9 cellular contexts compared by ENCODE assay signal in the genomic region with DNA sequence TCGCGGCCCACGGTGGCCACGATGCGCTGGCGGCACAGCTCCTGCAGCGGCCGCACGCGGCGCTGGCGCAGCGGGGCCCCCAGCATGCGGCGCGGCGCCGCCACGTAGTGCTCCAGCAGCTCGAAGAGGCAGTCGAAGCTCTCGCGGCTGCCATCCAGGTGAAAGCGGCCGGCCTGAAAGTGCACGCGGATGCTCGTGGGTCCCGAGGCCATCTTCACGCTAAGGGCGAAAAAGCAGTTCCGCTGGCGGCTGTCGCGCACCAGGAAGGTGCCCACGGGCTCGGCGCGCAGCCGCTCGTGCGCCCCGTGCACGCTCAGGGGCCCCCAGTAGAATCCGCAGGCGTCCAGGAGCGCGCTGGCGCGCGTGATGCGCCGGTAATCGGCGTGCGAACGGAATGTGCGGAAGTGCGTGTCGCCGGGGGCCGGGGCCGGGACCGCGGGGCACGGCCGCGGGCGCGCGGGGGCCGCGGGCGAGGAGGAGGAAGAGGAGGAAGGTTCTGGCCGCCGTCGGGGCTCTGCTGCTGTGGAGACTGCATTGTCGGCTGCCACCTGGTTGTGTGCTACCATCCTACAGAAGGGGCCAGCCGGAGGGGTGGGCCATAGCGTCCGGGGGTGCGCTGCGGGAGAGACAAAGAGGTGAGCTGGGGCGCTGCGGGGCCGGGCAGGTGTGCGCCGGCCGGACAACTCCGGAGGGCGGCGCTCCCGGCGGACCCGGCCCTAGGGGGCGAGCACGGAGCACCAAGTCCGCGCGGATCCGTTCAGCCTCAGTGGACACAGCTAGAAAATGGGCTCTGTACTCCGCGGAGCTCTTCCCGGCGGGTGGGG. TPM values are rescaled to one million over a fixed set of nuclear protein-coding genes. Genes with fewer than 3 reads are reported as not detected.
DNase-seq lines count a peak whose midpoint lies in the region; ATAC-seq and TF ChIP-seq lines count a peak whose summit lies in the region.
"Had no signal": no experiment of that assay in that cellular context is flagged by ENCODE, and none has a peak within 500 bp of the region (broad histone marks: within the 10 kb centered on the region; RNA-seq: fewer than 3 reads in every experiment).

No MANE protein-coding gene starts in this region.

- H3K4me2 ChIP-seq in DND-41 (ENCODE audit: insufficient read depth, low read length) (peak overlapping the region; percentile 93), neuronal stem cell (ENCODE audit: insufficient read depth, low read length, poor library complexity, severe bottlenecking) (peak overlapping the region; percentile 95)

- peak overlapping the region; percentile 65 to 95 for H3K4me3 ChIP-seq in DND-41 (ENCODE audit: low read depth in 1 of 2, low read length in 2 of 2)
- peak overlapping the region; percentile 50 for H3K4me3 ChIP-seq in fibroblast of mammary gland (ENCODE audit: control insufficient read depth, low read depth, low read length)
- H3K4me3 ChIP-seq in neuronal stem cell (ENCODE audit: low read length in 2 of 2): peak overlapping the region; percentile 78 to 83

- peaks cover 1% of the 10 kb centered on the region for H3K27me3 Mint-ChIP-seq in activated T-cell treated with anti-CD3 and anti-CD28 coated beads, Interleukin-2, amount 50 U/mL, for 72 hours (ENCODE audit: low read depth)

- peak overlapping the region; percentile 85 to 99 for H3K4me3 Mint-ChIP-seq in activated T-cell treated with anti-CD3 and anti-CD28 coated beads, Interleukin-2, amount 50 U/mL, for 72 hours

- H3K36me3 ChIP-seq in DND-41 (ENCODE audit: insufficient read depth, low read length): peaks cover 55% of the 10 kb centered on the region
- H3K36me3 ChIP-seq in neuronal stem cell (replicated peaks in 1 of 2; ENCODE audit: control insufficient read depth in 2 of 2, insufficient read depth in 2 of 2, low read length in 2 of 2): peaks cover 0 to 18% of the 10 kb centered on the region in 2 donors

- H3K4me1 Mint-ChIP-seq in activated T-cell treated with anti-CD3 and anti-CD28 coated beads, Interleukin-2, amount 50 U/mL, for 72 hours (ENCODE audit: low read depth): peaks cover 69% of the 10 kb centered on the region

- H3K79me1 ChIP-seq in neuronal stem cell (ENCODE audit: low read depth, low read length): no peaks in the 10 kb centered on the region

- ATAC-seq in DND-41 (ENCODE audit: insufficient read depth, low read depth): peak; percentile 4
- ATAC-seq in GM21717 (IDR thresholded peaks at IDR 0.05; ENCODE audit: unreplicated experiment): peak; percentile 10
- ATAC-seq in activated T-cell treated with anti-CD3 and anti-CD28 coated beads, Interleukin-2, amount 50 U/mL, for 72 hours (replicated peaks in 1 of 2): no peak
- ATAC-seq in HG02610 (IDR thresholded peaks at IDR 0.05; ENCODE audit: unreplicated experiment): no peak

- H2BK12ac ChIP-seq in neuronal stem cell (ENCODE audit: low read length): peak overlapping the region; percentile 60

- no peak overlapping the region for H4K91ac ChIP-seq in neuronal stem cell (ENCODE audit: low read depth, low read length, poor library complexity)

- peak overlapping the region; percentile 53 for H2AK5ac ChIP-seq in neuronal stem cell (ENCODE audit: low read depth, low read length)

- no peaks in the 10 kb centered on the region for H3K9me3 ChIP-seq in DND-41 (ENCODE audit: insufficient read depth, low read length, severe bottlenecking)
- no peaks in the 10 kb centered on the region for H3K9me3 ChIP-seq in neuronal stem cell (replicated peaks in 1 of 2; ENCODE audit: control insufficient read depth in 2 of 2, insufficient read depth in 1 of 2, low read depth in 1 of 2, low read length in 2 of 2)

- H2BK5ac ChIP-seq in neuronal stem cell (ENCODE audit: low read length): peak overlapping the region; percentile 49

- H4K8ac ChIP-seq in neuronal stem cell (ENCODE audit: low read depth, low read length): peak overlapping the region; percentile 88

- H3K4me1 ChIP-seq in DND-41 (ENCODE audit: insufficient read depth, low read length) (peaks cover 60% of the 10 kb centered on the region), neuronal stem cell (ENCODE audit: control insufficient read depth in 2 of 2, insufficient read depth in 1 of 2, low read depth in 1 of 2, low read length in 2 of 2) (peaks cover 7 to 8% of the 10 kb centered on the region in 2 donors)

- peak overlapping the region; percentile 79 for H2BK120ac ChIP-seq in neuronal stem cell (ENCODE audit: low read depth, low read length)

- peaks cover 20 to 30% of the 10 kb centered on the region in 2 donors for H3K36me3 Mint-ChIP-seq in activated T-cell treated with anti-CD3 and anti-CD28 coated beads, Interleukin-2, amount 50 U/mL, for 72 hours (ENCODE audit: insufficient read depth in 2 of 2)

- H3K79me2 ChIP-seq in DND-41 (ENCODE audit: insufficient read depth, low read length): peaks cover 72% of the 10 kb centered on the region

- H4K20me1 ChIP-seq in DND-41 (ENCODE audit: insufficient read depth, low read length): peaks cover 52% of the 10 kb centered on the region

- TF ChIP-seq CTCF in DND-41 (IDR thresholded peaks at IDR 0.05; ENCODE audit: borderline replicate concordance, extremely low read depth, low read length, poor library complexity, severe bottlenecking) (peak; percentile 43), fibroblast of mammary gland (conservative IDR thresholded peaks at IDR 0.05; ENCODE audit: control insufficient read depth, insufficient read depth, low read depth, low read length) (no peak)

- H2BK15ac ChIP-seq in neuronal stem cell (ENCODE audit: low read length): peak overlapping the region; percentile 84

- peak overlapping the region; percentile 97 for H3K23ac ChIP-seq in neuronal stem cell (ENCODE audit: low read depth, low read length, poor library complexity)

- WGBS in neuronal stem cell (ENCODE audit: extremely low coverage in 2 of 2, insufficient read length in 2 of 2, insufficient replicate concordance in 1 of 2), 2 donors: no CpG with 5 or more reads among the region's 105 CpGs

- H3K4ac ChIP-seq in neuronal stem cell (ENCODE audit: low read length): no peak overlapping the region

- peak overlapping the region; percentile 96 for H3K18ac ChIP-seq in neuronal stem cell (ENCODE audit: low read length)

- peak overlapping the region; percentile 82 for H3K14ac ChIP-seq in neuronal stem cell (ENCODE audit: low read length)

- H3K9ac ChIP-seq in DND-41 (ENCODE audit: low read depth, low read length) (peak overlapping the region; percentile 92), neuronal stem cell (ENCODE audit: low read depth, low read length, poor library complexity) (peak overlapping the region; percentile 85)

- H3K27ac ChIP-seq in DND-41 (ENCODE audit: low read length) (peak overlapping the region; percentile 91), neuronal stem cell (replicated peaks; ENCODE audit: low read length) (no peak overlapping the region)

- H3K27me3 ChIP-seq in DND-41 (ENCODE audit: insufficient read depth, low read length, poor library complexity): no peaks in the 10 kb centered on the region
- H3K27me3 ChIP-seq in neuronal stem cell (ENCODE audit: control insufficient read depth in 3 of 3, insufficient read depth in 3 of 3, low read depth in 1 of 3, low read length in 3 of 3): peaks cover 0 to 18% (median 0%) of the 10 kb centered on the region in 3 experiments

- DNase-seq in DND-41 (peak; percentile 62), NCI-H2227 treated with DMSO at 0.1 percent for 48 hours (lab: John Stamatoyannopoulos, UW) (peak; percentile 3), fibroblast of mammary gland (ENCODE audit: low read depth) (peak; percentile 36), neuronal stem cell (ENCODE audit: low spot score) (peak; percentile 42), HPDE6-E6E7 (ENCODE audit: extremely low spot score) (no peak)
- DNase-seq in activated T-cell treated with anti-CD3 and anti-CD28 coated beads, Interleukin-2, amount 50 U/mL, for 72 hours: peak; percentile 66 to 70

- H2AFZ ChIP-seq in DND-41 (ENCODE audit: low read depth, low read length): no peak overlapping the region
- H2AFZ ChIP-seq in neuronal stem cell (ENCODE audit: low read length): peak overlapping the region; percentile 95

- peak overlapping the region; percentile 91 for H3K27ac Mint-ChIP-seq in activated T-cell treated with anti-CD3 and anti-CD28 coated beads, Interleukin-2, amount 50 U/mL, for 72 hours

- H3K9me3 Mint-ChIP-seq in activated T-cell treated with anti-CD3 and anti-CD28 coated beads, Interleukin-2, amount 50 U/mL, for 72 hours: no peaks in the 10 kb centered on the region

RNA-seq across cellular contexts. Expression of gene SOCS1, which starts 0.9 kb away (rescaled TPM):
- total RNA-seq in activated T-cell treated with anti-CD3 and anti-CD28 coated beads, Interleukin-2, amount 50 U/mL, for 72 hours: 100 to 1,000 TPM in 1 of 2 donors, 10 to 100 TPM in 1; 93.7 to 126 TPM
- 3.4 TPM for polyA plus RNA-seq in neuronal stem cell (2013, experiment 1 of 2)
- 3.6 TPM for polyA plus RNA-seq in neuronal stem cell (2013, experiment 2 of 2)

RNA-seq across cellular contexts. Expression of gene TNP2, which starts 14.0 kb away (rescaled TPM):
- not detected for total RNA-seq in activated T-cell treated with anti-CD3 and anti-CD28 coated beads, Interleukin-2, amount 50 U/mL, for 72 hours
- not detected for polyA plus RNA-seq in neuronal stem cell (2013, experiment 1 of 2)
- not detected for polyA plus RNA-seq in neuronal stem cell (2013, experiment 2 of 2)
- total RNA-seq: activated CD8-positive, alpha-beta memory T cell treated with anti-CD3 and anti-CD28 coated beads for 36 hours had no signal

RNA-seq across cellular contexts. Expression of gene PRM3, which starts 18.3 kb away (rescaled TPM):
- not detected for total RNA-seq in activated T-cell treated with anti-CD3 and anti-CD28 coated beads, Interleukin-2, amount 50 U/mL, for 72 hours
- not detected for polyA plus RNA-seq in neuronal stem cell (2013, experiment 1 of 2)
- polyA plus RNA-seq in neuronal stem cell (2013, experiment 2 of 2): not detected
- total RNA-seq: activated CD8-positive, alpha-beta memory T cell treated with anti-CD3 and anti-CD28 coated beads for 36 hours had no signal

RNA-seq across cellular contexts. Expression of gene PRM2, which starts 21.2 kb away (rescaled TPM):
- total RNA-seq in activated T-cell treated with anti-CD3 and anti-CD28 coated beads, Interleukin-2, amount 50 U/mL, for 72 hours: not detected
- polyA plus RNA-seq in neuronal stem cell (2013, experiment 1 of 2): not detected
- polyA plus RNA-seq in neuronal stem cell (2013, experiment 2 of 2): not detected
- total RNA-seq: activated CD8-positive, alpha-beta memory T cell treated with anti-CD3 and anti-CD28 coated beads for 36 hours had no signal

RNA-seq across cellular contexts. Expression of gene PRM1, which starts 26.0 kb away (rescaled TPM):
- not detected for total RNA-seq in activated T-cell treated with anti-CD3 and anti-CD28 coated beads, Interleukin-2, amount 50 U/mL, for 72 hours
- polyA plus RNA-seq in neuronal stem cell (2013, experiment 1 of 2): not detected
- not detected for polyA plus RNA-seq in neuronal stem cell (2013, experiment 2 of 2)
- total RNA-seq: activated CD8-positive, alpha-beta memory T cell treated with anti-CD3 and anti-CD28 coated beads for 36 hours had no signal

Comparison
In these comparisons a context has a peak if more than half of its experiments do, and no peak if none do; other contexts are left out.
1. ATAC-seq: peak in DND-41 (single experiment) and GM21717 (single experiment); none in activated T-cell treated with anti-CD3 and anti-CD28 coated beads, Interleukin-2, amount 50 U/mL, for 72 hours (0 of 2) and HG02610 (single experiment).
2. Peak in every context shown above with its lines, with median percentiles within 50 percentile points of each other: H3K4me3 ChIP-seq.